Comparison of ENCODE assay signal across 9 cellular contexts in the genomic region with DNA sequence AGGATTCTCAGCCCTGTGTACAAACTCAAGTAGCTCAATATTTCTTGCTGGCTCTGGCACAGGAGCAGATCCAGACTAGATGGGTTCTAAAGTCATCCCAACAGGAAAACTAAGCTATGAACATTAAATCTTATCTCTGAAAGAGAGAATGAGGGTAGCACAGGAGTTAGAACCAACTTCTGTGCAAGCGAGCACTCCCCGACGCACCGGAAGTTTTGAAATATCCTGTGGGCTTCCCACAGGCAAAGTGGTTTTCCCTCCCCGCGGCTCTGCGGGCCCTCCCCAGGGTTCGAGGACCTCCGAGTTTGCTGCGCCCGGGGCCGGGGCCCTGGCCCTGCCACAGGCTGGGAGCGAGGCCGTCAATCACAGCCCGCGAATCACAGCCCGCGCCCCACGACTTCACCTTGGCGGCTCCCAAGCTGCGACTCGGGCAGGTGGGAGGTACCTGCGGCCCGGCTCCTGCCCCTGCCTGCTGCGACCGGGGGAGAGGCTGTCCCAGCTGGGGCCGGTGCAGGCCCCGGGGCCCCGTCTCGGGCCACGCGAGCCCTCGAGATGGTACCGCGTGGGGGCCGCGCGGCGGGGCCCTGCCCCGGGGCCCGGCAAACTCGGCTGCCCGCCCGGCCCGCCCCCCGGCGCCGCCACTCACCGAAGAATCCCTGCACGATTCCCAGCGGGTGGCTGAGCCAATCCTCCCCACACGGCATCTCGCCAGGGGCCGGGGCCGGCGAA. TPM values are rescaled to one million over a fixed set of nuclear protein-coding genes. Genes with fewer than 3 reads are reported as not detected.
DNase-seq lines count a peak whose midpoint lies in the region; ATAC-seq, FAIRE-seq and TF ChIP-seq lines count a peak whose summit lies in the region.
"Had no signal": no experiment of that assay in that cellular context is flagged by ENCODE, and none has a peak within 500 bp of the region (broad histone marks: within the 10 kb centered on the region; RNA-seq: fewer than 3 reads in every experiment).

No MANE protein-coding gene starts in this region.

- H3K36me3 ChIP-seq in SU-DHL-6 (ENCODE audit: low read length) (no peaks in the 10 kb centered on the region), adrenal gland (replicated peaks in 1 of 2) (no peaks in the 10 kb centered on the region), iPS-15b (ENCODE audit: control insufficient read depth, insufficient read depth, low read length) (no peaks in the 10 kb centered on the region), small intestine (ENCODE audit: control insufficient read depth in 2 of 2, insufficient read depth in 2 of 2, low read length in 2 of 2) (no peaks in the 10 kb centered on the region)

- DNase-seq in DMS53 treated with DMSO at 0.1 percent for 48 hours (lab: John Stamatoyannopoulos, UW; ENCODE audit: unreplicated experiment) (peak; percentile 31), HuH-7 (ENCODE audit: low spot score) (peak; percentile 39), adrenal gland (peak; percentile 43 to 61 (median 48)), small intestine (peak; percentile 66), DMS79 treated with DMSO at 0.1 percent for 48 hours (lab: John Stamatoyannopoulos, UW) (no peak)

- peaks cover 0 to 31% of the 10 kb centered on the region in 2 donors for H3K4me1 ChIP-seq in adrenal gland (replicated peaks in 1 of 2)
- H3K4me1 ChIP-seq in iPS-15b (ENCODE audit: control insufficient read depth, insufficient read depth, low read length): peaks cover 4% of the 10 kb centered on the region
- peaks cover 3 to 6% of the 10 kb centered on the region in 2 donors for H3K4me1 ChIP-seq in small intestine (ENCODE audit: control insufficient read depth in 2 of 2, insufficient read depth in 1 of 2, low read depth in 1 of 2, low read length in 1 of 2)

- intact Hi-C loops in adrenal gland (cut with DNase I): no loop called here

- H3K27me3 ChIP-seq in SU-DHL-6 (ENCODE audit: low read length) (no peaks in the 10 kb centered on the region), adrenal gland (no peaks in the 10 kb centered on the region), iPS-15b (ENCODE audit: control insufficient read depth, insufficient read depth, low read length) (no peaks in the 10 kb centered on the region), small intestine (ENCODE audit: control insufficient read depth in 2 of 2, insufficient read depth in 2 of 2, low read length in 2 of 2) (no peaks in the 10 kb centered on the region)

- H2AFZ ChIP-seq in SU-DHL-6 (ENCODE audit: low read depth, low read length, severe bottlenecking): no peak overlapping the region

- ATAC-seq in GM21447 (IDR thresholded peaks at IDR 0.05; ENCODE audit: unreplicated experiment): peak; percentile 35

- H4K20me1 ChIP-seq in SU-DHL-6 (ENCODE audit: low read depth, low read length): peaks cover 13% of the 10 kb centered on the region

- H3K9ac ChIP-seq in SU-DHL-6 (ENCODE audit: low read length): peak overlapping the region; percentile 66
- peak overlapping the region; percentile 70 for H3K9ac ChIP-seq in iPS-15b (ENCODE audit: low read depth, low read length)

- peak overlapping the region; percentile 93 for H3K4me2 ChIP-seq in SU-DHL-6 (ENCODE audit: low read depth, low read length, poor library complexity, severe bottlenecking)

- H3F3A ChIP-seq in SU-DHL-6 (ENCODE audit: insufficient read depth): no peaks in the 10 kb centered on the region

- WGBS in adrenal gland, 4 donors: 0% methylated on average over 4 to 56 of the region's 56 CpGs
- 0 to 1% (median 0%) methylated on average over 28 to 56 of the region's 56 CpGs for WGBS in small intestine, 3 donors

- H3K9me2 ChIP-seq in SU-DHL-6 (replicated peaks; ENCODE audit: insufficient read depth, low read length): no peaks in the 10 kb centered on the region

- no peak for TF ChIP-seq CTCF in SU-DHL-6 (IDR thresholded peaks at IDR 0.05; ENCODE audit: insufficient read depth, low read length, poor library complexity, severe bottlenecking)
- no peak for TF ChIP-seq CTCF in adrenal gland (IDR thresholded peaks at IDR 0.05)

- H3K4me3 ChIP-seq in SU-DHL-6 (ENCODE audit: insufficient read depth, low read length, poor library complexity, severe bottlenecking) (peak overlapping the region; percentile 83), adrenal gland (peak overlapping the region; percentile 16 to 99 (median 80)), iPS-15b (ENCODE audit: low read depth, low read length) (peak overlapping the region; percentile 73), small intestine (ENCODE audit: low read depth in 1 of 2, low read length in 2 of 2) (peak overlapping the region; percentile 88 to 97)

- H3K27ac ChIP-seq in SU-DHL-6 (ENCODE audit: low read depth, low read length): peak overlapping the region; percentile 33
- peak overlapping the region in 4 of 5 donors; percentile 86 to 94 (median 89) for H3K27ac ChIP-seq in adrenal gland
- peak overlapping the region; percentile 74 to 92 for H3K27ac ChIP-seq in small intestine (ENCODE audit: low read depth in 1 of 2, low read length in 1 of 2)

- peaks cover 52% of the 10 kb centered on the region for H3K79me2 ChIP-seq in SU-DHL-6 (ENCODE audit: insufficient read depth, low read length)

- H3K9me3 ChIP-seq in SU-DHL-6 (ENCODE audit: insufficient read depth, low read length): no peaks in the 10 kb centered on the region
- H3K9me3 ChIP-seq in adrenal gland (replicated peaks in 1 of 3): no peaks in the 10 kb centered on the region
- H3K9me3 ChIP-seq in iPS-15b (ENCODE audit: control insufficient read depth, insufficient read depth, low read length): no peaks in the 10 kb centered on the region
- no peaks in the 10 kb centered on the region for H3K9me3 ChIP-seq in small intestine (ENCODE audit: control insufficient read depth, low read depth)

- FAIRE-seq in small intestine (lab: Jason Lieb, UNC): no peak
- FAIRE-seq: endometrium had no signal

- no peak for TF ChIP-seq POLR2A in adrenal gland (IDR thresholded peaks at IDR 0.05)

RNA-seq across cellular contexts. Expression of a gene that starts 0.6 kb away (rescaled TPM):
- total RNA-seq in adrenal gland: 10 to 100 TPM; 30.2 to 44.1 (median 35.1) TPM
- polyA plus RNA-seq in adrenal gland: 10 to 100 TPM; 11.1 to 44.3 (median 13.0) TPM
- 10 to 100 TPM; 21.5 to 29.3 (median 22.4) TPM for polyA plus RNA-seq in small intestine

RNA-seq across cellular contexts. Expression of a gene that starts 20.5 kb away (rescaled TPM):
- 10 to 100 TPM; 13.5 to 75.0 (median 44.8) TPM for total RNA-seq in adrenal gland
- polyA plus RNA-seq in adrenal gland: 10 to 100 TPM in 2 of 3 donors, 1 to 10 TPM in 1; 8.5 to 83.5 (median 10.1) TPM
- polyA plus RNA-seq in small intestine: 10 to 100 TPM in 1 of 3 donors, 1 to 10 TPM in 2; 7.8 to 11.5 (median 8.1) TPM

Comparison
In these comparisons a context has a peak if more than half of its experiments do, and no peak if none do; other contexts are left out.
1. H3K27ac ChIP-seq: peak in every context shown above with its lines; median percentile 89 in adrenal gland; 83 in small intestine; 33 in SU-DHL-6.